33 cellular contexts compared by ENCODE assay signal in the genomic region with DNA sequence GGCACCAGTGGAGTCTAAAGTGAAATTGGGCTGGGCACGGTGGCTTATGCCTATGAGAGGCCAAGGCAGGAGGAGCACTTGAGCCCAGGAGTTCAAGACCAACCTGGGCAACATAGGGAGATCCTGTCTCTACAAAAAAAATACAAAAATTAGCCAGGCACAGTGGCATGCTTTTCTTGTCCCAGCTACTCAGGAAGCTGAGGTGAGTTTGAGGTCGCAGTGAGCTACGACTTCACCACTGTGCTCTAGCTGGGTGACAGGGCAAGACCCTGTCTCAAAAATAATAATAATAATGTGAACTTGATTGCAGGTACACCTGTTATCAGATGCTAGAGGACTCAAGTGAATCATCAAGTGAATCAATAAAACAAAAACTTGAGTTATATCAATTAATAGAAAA.
"Had no signal": no experiment of that assay in that cellular context is flagged by ENCODE, and none has a peak within 500 bp of the region (broad histone marks: within the 10 kb centered on the region; RNA-seq: fewer than 3 reads in every experiment).

No MANE protein-coding gene starts in this region.

- H3K27me3 Mint-ChIP-seq: activated B cell treated with CpG ODN at 0.5 μM for 24 hours; activated CD4-positive, alpha-beta memory T cell treated with anti-CD3 and anti-CD28 coated beads for 36 hours; activated CD4-positive, alpha-beta T cell treated with anti-CD3 and anti-CD28 coated beads, Interleukin-2, amount 10 ng/mL, durations not matched to agents 24 days and 14 days; activated T-helper 17 cell treated with anti-CD3 and anti-CD28 coated beads, Interleukin-2, amount 50 U/mL, for 72 hours; central memory CD8-positive, alpha-beta T cell had no signal

- H3K9me3 Mint-ChIP-seq: activated B cell treated with CpG ODN at 0.5 μM for 24 hours; activated CD4-positive, alpha-beta memory T cell treated with anti-CD3 and anti-CD28 coated beads for 36 hours; activated CD4-positive, alpha-beta T cell treated with anti-CD3 and anti-CD28 coated beads, Interleukin-2, amount 10 ng/mL, durations not matched to agents 24 days and 14 days; activated naive CD4-positive, alpha-beta T cell treated with anti-CD3 and anti-CD28 coated beads for 36 hours; activated naive CD4-positive, alpha-beta T cell treated with anti-CD3 and anti-CD28 coated beads, Interleukin-2, amount 50 U/mL, for 72 hours; activated T-cell treated with anti-CD3 and anti-CD28 coated beads, Interleukin-2, amount 50 U/mL, for 4 hours; activated T-cell treated with anti-CD3 and anti-CD28 coated beads, Interleukin-2, amount 50 U/mL, for 72 hours; activated T-helper 1 cell treated with anti-CD3 and anti-CD28 coated beads, Interleukin-12 subunit alpha, Interleukin-12 subunit beta, Interleukin-2, Interleukin-4 antibody, amounts not matched to agents 30 ng/mL and 10 ng/mL and 1 ng/mL, durations not matched to agents 14 hours and 24 hours and 36 hours; activated T-helper 17 cell treated with anti-CD3 and anti-CD28 coated beads, Interleukin-2, amount 50 U/mL, for 72 hours; central memory CD8-positive, alpha-beta T cell; T-helper 1 cell treated with Interleukin-12 subunit alpha and Interleukin-12 subunit beta and Interleukin-4 antibody, amounts not matched to agents 30 μg/mL and 1 μg/mL, for 36 hours; T-helper 2 cell treated with Interferon-gamma antibody and Interleukin-4, amounts not matched to agents 5 μg/mL and 100 μg/mL, for 36 hours had no signal

- H3K27ac Mint-ChIP-seq: activated B cell treated with CpG ODN at 0.5 μM for 24 hours; activated CD4-positive, alpha-beta memory T cell treated with anti-CD3 and anti-CD28 coated beads for 36 hours; activated CD4-positive, alpha-beta T cell treated with anti-CD3 and anti-CD28 coated beads, Interleukin-2, amount 10 ng/mL, durations not matched to agents 24 days and 14 days; activated naive CD4-positive, alpha-beta T cell treated with anti-CD3 and anti-CD28 coated beads for 36 hours; activated naive CD4-positive, alpha-beta T cell treated with anti-CD3 and anti-CD28 coated beads, Interleukin-2, amount 50 U/mL, for 72 hours; activated T-cell treated with anti-CD3 and anti-CD28 coated beads, Interleukin-2, amount 50 U/mL, for 72 hours; activated T-helper 1 cell treated with anti-CD3 and anti-CD28 coated beads, Interleukin-12 subunit alpha, Interleukin-12 subunit beta, Interleukin-2, Interleukin-4 antibody, amounts not matched to agents 30 ng/mL and 10 ng/mL and 1 ng/mL, durations not matched to agents 14 hours and 24 hours and 36 hours; activated T-helper 17 cell treated with anti-CD3 and anti-CD28 coated beads, Interleukin-2, amount 50 U/mL, for 72 hours; T-helper 1 cell treated with Interleukin-12 subunit alpha and Interleukin-12 subunit beta and Interleukin-4 antibody, amounts not matched to agents 30 μg/mL and 1 μg/mL, for 36 hours; T-helper 2 cell treated with Interferon-gamma antibody and Interleukin-4, amounts not matched to agents 5 μg/mL and 100 μg/mL, for 36 hours had no signal

- H3K9me3 ChIP-seq: adrenal gland, body of pancreas, breast epithelium, colonic mucosa had no signal

- H3K4me3 ChIP-seq: adrenal gland, body of pancreas, breast epithelium, colonic mucosa had no signal

- DNase-seq: activated B cell treated with CpG ODN at 0.5 μM for 24 hours; activated CD4-positive, alpha-beta memory T cell treated with anti-CD3 and anti-CD28 coated beads for 36 hours; activated CD4-positive, alpha-beta T cell treated with anti-CD3 and anti-CD28 coated beads for 4 hours; activated CD4-positive, alpha-beta T cell treated with anti-CD3 and anti-CD28 coated beads, Interleukin-2, amount 10 ng/mL, durations not matched to agents 24 days and 14 days; activated CD4-positive, alpha-beta T cell treated with anti-CD3 and anti-CD28 coated beads, Interleukin-2, amount 50 U/mL, for 1 hour; activated CD4-positive, alpha-beta T cell treated with anti-CD3 and anti-CD28 coated beads, Interleukin-2, amount 50 U/mL, for 4 hours; activated CD4-positive, CD25-positive, alpha-beta regulatory T cell treated with anti-CD3 and anti-CD28 coated beads, Interleukin-2, amount 50 U/mL, for 72 hours; activated effector memory CD4-positive, alpha-beta T cell treated with anti-CD3 and anti-CD28 coated beads, Interleukin-2, amount 50 U/mL, for 16 hours; activated gamma-delta T cell treated with Interleukin-2 at 50 U/mL for 16 hours; activated naive CD4-positive, alpha-beta T cell; activated naive CD4-positive, alpha-beta T cell treated with anti-CD3 and anti-CD28 coated beads for 36 hours; activated naive CD4-positive, alpha-beta T cell treated with anti-CD3 and anti-CD28 coated beads, Interleukin-2, amount 50 U/mL, for 16 hours; activated T-cell treated with anti-CD3 and anti-CD28 coated beads for 4 hours; activated T-cell treated with anti-CD3 and anti-CD28 coated beads, Interleukin-2, amount 50 U/mL, for 1 hour; activated T-cell treated with anti-CD3 and anti-CD28 coated beads, Interleukin-2, amount 50 U/mL, for 4 hours; activated T-cell treated with anti-CD3 and anti-CD28 coated beads, Interleukin-2, amount 50 U/mL, for 72 hours; adrenal gland; amniotic stem cell; aorta; body of pancreas; brain microvascular endothelial cell; cerebellar nuclear complex; colonic mucosa; T-helper 1 cell; T-helper 9 cell had no signal

- H3K4me1 Mint-ChIP-seq: activated B cell treated with CpG ODN at 0.5 μM for 24 hours; activated CD4-positive, alpha-beta T cell treated with anti-CD3 and anti-CD28 coated beads, Interleukin-2, amount 10 ng/mL, durations not matched to agents 24 days and 14 days; activated T-helper 17 cell treated with anti-CD3 and anti-CD28 coated beads, Interleukin-2, amount 50 U/mL, for 72 hours; central memory CD8-positive, alpha-beta T cell had no signal

- H3K27ac ChIP-seq: adrenal gland, body of pancreas, brain microvascular endothelial cell, breast epithelium, colonic mucosa, VCaP had no signal

- ATAC-seq: activated naive CD4-positive, alpha-beta T cell treated with anti-CD3 and anti-CD28 coated beads, Interleukin-2, amount 50 U/mL, for 72 hours; activated T-cell treated with anti-CD3 and anti-CD28 coated beads, Interleukin-2, amount 50 U/mL, for 4 hours; activated T-cell treated with anti-CD3 and anti-CD28 coated beads, Interleukin-2, amount 50 U/mL, for 72 hours; activated T-helper 17 cell treated with anti-CD3 and anti-CD28 coated beads, Interleukin-2, amount 50 U/mL, for 72 hours; body of pancreas had no signal

- H3K36me3 ChIP-seq: breast epithelium, colonic mucosa had no signal

- H3K4me3 Mint-ChIP-seq: activated B cell treated with CpG ODN at 0.5 μM for 24 hours; activated CD4-positive, alpha-beta memory T cell treated with anti-CD3 and anti-CD28 coated beads for 36 hours; activated CD4-positive, alpha-beta T cell treated with anti-CD3 and anti-CD28 coated beads, Interleukin-2, amount 10 ng/mL, durations not matched to agents 24 days and 14 days; activated naive CD4-positive, alpha-beta T cell treated with anti-CD3 and anti-CD28 coated beads for 36 hours; activated T-cell treated with anti-CD3 and anti-CD28 coated beads, Interleukin-2, amount 50 U/mL, for 4 hours; activated T-cell treated with anti-CD3 and anti-CD28 coated beads, Interleukin-2, amount 50 U/mL, for 72 hours; activated T-helper 1 cell treated with anti-CD3 and anti-CD28 coated beads, Interleukin-12 subunit alpha, Interleukin-12 subunit beta, Interleukin-2, Interleukin-4 antibody, amounts not matched to agents 30 ng/mL and 10 ng/mL and 1 ng/mL, durations not matched to agents 14 hours and 24 hours and 36 hours; activated T-helper 17 cell treated with anti-CD3 and anti-CD28 coated beads, Interleukin-2, amount 50 U/mL, for 72 hours; central memory CD8-positive, alpha-beta T cell; T-helper 1 cell treated with Interleukin-12 subunit alpha and Interleukin-12 subunit beta and Interleukin-4 antibody, amounts not matched to agents 30 μg/mL and 1 μg/mL, for 36 hours; T-helper 2 cell treated with Interferon-gamma antibody and Interleukin-4, amounts not matched to agents 5 μg/mL and 100 μg/mL, for 36 hours had no signal

- H3K27me3 ChIP-seq: adrenal gland, body of pancreas, brain microvascular endothelial cell, breast epithelium, colonic mucosa had no signal

- H3K4me1 ChIP-seq: adrenal gland, breast epithelium, colonic mucosa had no signal
